In the genomic region with DNA sequence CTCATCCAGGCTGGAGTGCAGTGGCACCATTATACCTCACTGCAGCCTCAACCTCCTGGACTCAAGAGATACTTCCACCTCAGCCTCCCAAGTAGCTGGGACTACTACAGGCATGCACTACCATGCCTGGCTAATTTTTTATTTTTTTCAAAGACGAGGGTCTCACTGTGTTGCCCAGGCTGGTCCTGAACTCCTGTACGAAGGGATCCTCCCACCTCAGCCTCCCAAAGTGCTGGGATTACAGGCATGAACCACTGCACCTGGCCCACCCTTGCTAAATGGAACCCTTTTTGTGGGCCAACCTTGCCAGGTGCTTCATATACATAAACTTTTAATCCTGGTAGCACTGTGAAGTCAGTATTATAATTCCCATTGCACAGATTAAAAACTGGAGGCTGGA, we compare ENCODE assay signal across 9 cellular contexts. TPM values are rescaled to one million over a fixed set of nuclear protein-coding genes. Genes with fewer than 3 reads are reported as not detected.
DNase-seq lines count a peak whose midpoint lies in the region; ATAC-seq and TF ChIP-seq lines count a peak whose summit lies in the region.
"Had no signal": no experiment of that assay in that cellular context is flagged by ENCODE, and none has a peak within 500 bp of the region (broad histone marks: within the 10 kb centered on the region; RNA-seq: fewer than 3 reads in every experiment).

No MANE protein-coding gene starts in this region.

- peaks cover 17% of the 10 kb centered on the region for H3K36me3 Mint-ChIP-seq in T-cell

- peaks cover 22 to 30% (median 22%) of the 10 kb centered on the region in 3 donors for H3K4me1 Mint-ChIP-seq in T-cell

- peak overlapping the region; percentile 79 for H3K4me3 ChIP-seq in GM12875 (ENCODE audit: low read depth, low read length)
- peak overlapping the region; percentile 82 for H3K4me3 ChIP-seq in fibroblast of villous mesenchyme (ENCODE audit: low read depth, low read length)
- peak overlapping the region; percentile 85 for H3K4me3 ChIP-seq in skeletal muscle cell (ENCODE audit: low read depth, low read length)

- no peaks in the 10 kb centered on the region for H3K27me3 Mint-ChIP-seq in T-cell

- TF ChIP-seq CTCF in GM12875 (IDR thresholded peaks at IDR 0.05; ENCODE audit: borderline replicate concordance, insufficient read depth, low read depth, low read length) (no peak), fibroblast of villous mesenchyme (IDR thresholded peaks at IDR 0.05; ENCODE audit: insufficient read depth, low read depth, low read length) (no peak)

- peak overlapping the region; percentile 93 to 97 (median 97) for H3K4me3 Mint-ChIP-seq in T-cell

- CTCF ChIA-PET in T-cell (lab: Charles Lee): no interaction called here

- H3K9me3 Mint-ChIP-seq in T-cell: no peaks in the 10 kb centered on the region

- DNase-seq in T-cell: no peak
- DNase-seq in fibroblast of villous mesenchyme (ENCODE audit: low read depth): no peak
- DNase-seq in skeletal muscle cell (ENCODE audit: low read depth): no peak
- DNase-seq in ureter (ENCODE audit: low spot score): no peak
- DNase-seq in KG1 (lab: John Stamatoyannopoulos, UW): no peak
- DNase-seq in DMS79 (lab: John Stamatoyannopoulos, UW): no peak
- DNase-seq: NCI-H187 treated with DMSO at 0.1 percent for 48 hours had no signal

- POLR2A ChIA-PET in T-cell (lab: Charles Lee): no interaction called here

- ATAC-seq in T-cell (replicated peaks in 1 of 4) (no peak), GM19351 (IDR thresholded peaks at IDR 0.05; ENCODE audit: unreplicated experiment) (no peak)

- peak overlapping the region; percentile 96 for H3K27ac Mint-ChIP-seq in T-cell

RNA-seq across cellular contexts. Expression of a gene that starts 1.0 kb away (rescaled TPM):
- total RNA-seq in T-cell (10 to 100 TPM; 33.3 to 63.8 (median 43.9) TPM), fibroblast of villous mesenchyme (142 and 154 TPM in 2 replicates), ureter (74.2 TPM)

RNA-seq across cellular contexts. Expression of a gene that starts 41.7 kb away (rescaled TPM):
- total RNA-seq in T-cell (10 to 100 TPM; 12.5 to 14.3 (median 13.3) TPM), fibroblast of villous mesenchyme (9.7 and 12.5 TPM in 2 replicates), ureter (12.6 TPM)
